In the genomic region with DNA sequence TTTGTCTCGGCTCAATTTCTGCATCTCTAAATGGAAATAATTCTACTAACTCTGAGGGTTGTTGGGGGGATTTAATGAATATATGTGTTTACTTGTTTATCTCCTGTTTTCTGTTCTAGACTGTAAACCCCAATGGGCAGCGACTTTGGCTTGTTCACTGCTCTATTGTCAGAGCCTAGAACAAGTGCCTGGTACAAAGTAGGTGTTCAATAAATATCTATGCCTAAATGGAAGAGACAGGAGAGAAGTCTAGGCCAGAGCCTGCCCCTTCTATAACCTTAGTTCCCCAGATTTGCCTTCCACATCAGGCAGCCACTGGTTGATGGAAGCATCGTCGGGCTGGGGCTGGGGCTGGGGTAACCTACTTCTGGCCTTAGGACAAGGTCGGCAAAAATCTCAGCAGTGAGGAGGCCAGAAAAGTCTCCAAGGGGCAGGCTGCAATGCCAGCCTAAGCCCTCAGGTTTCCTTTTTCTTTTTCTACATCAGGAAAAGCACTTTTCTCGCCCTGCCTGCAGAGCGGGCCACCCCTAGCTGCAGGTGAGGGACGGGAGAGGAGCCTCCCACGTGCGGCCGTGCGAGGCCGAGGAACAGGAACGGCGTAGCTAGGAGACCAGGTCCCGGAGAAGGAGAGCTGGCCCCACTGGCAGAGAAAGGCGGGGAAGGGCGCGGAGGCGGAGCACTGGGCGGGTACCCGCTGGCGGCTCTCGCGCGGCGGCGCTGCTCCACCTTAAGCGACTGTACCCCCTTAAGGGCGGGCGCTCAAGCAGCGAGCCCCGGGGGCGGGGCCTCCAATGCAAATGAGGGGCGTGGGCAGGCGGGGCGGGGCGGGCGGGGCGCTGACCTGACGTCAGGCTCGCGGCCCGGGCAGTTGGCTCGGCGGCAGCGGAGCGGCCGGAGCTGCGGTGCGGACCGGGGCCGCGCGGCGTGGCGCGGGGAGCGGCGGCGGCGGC, we compare ENCODE assay signal across 1 cellular context.
TF ChIP-seq lines count a peak whose summit lies in the region.

A gene (plus strand): TSS at position 867 of the 950 bp plus-strand sequence. CDS start 98 bp downstream, outside the sequence.

TF ChIP-seq in H1, 55 proteins besides CTCF, POLR2A, EP300 and RAD21 (continued from another document):
- TF ChIP-seq, protein P1, sequence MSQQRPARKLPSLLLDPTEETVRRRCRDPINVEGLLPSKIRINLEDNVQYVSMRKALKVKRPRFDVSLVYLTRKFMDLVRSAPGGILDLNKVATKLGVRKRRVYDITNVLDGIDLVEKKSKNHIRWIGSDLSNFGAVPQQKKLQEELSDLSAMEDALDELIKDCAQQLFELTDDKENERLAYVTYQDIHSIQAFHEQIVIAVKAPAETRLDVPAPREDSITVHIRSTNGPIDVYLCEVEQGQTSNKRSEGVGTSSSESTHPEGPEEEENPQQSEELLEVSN (IDR thresholded peaks at IDR 0.05): peak; percentile 93
- TF ChIP-seq BRCA1 (IDR thresholded peaks at IDR 0.05; ENCODE audit: low read depth, low read length): 0 out of 2 replicates have a peak, but pooled peaks have one; percentile 9
- peak; percentile 9 for TF ChIP-seq NANOG (IDR thresholded peaks at IDR 0.05; ENCODE audit: insufficient read depth, low read depth, low read length, poor library complexity, severe bottlenecking)
- no peak for TF ChIP-seq SRF (IDR thresholded peaks at IDR 0.05; ENCODE audit: low read depth, low read length)
- TF ChIP-seq CREB1 (IDR thresholded peaks at IDR 0.05): peak; percentile 21; the same call in 1 of the 2 replicates
- TF ChIP-seq, protein P2, sequence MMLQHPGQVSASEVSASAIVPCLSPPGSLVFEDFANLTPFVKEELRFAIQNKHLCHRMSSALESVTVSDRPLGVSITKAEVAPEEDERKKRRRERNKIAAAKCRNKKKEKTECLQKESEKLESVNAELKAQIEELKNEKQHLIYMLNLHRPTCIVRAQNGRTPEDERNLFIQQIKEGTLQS (IDR thresholded peaks at IDR 0.05; ENCODE audit: insufficient read depth, low read depth, low read length): no peak
- TF ChIP-seq RBBP5 (IDR thresholded peaks at IDR 0.05; ENCODE audit: borderline replicate concordance, low read depth, low read length): no peak
- peak; percentile 44 for TF ChIP-seq TAF7 (optimal IDR thresholded peaks at IDR 0.05; ENCODE audit: borderline replicate concordance, low read depth, low read length)
- no peak for TF ChIP-seq GABPA (IDR thresholded peaks at IDR 0.05; ENCODE audit: borderline replicate concordance, insufficient read depth, low read length)
- TF ChIP-seq POLR2AphosphoS5 (IDR thresholded peaks at IDR 0.05; ENCODE audit: low read depth, low read length): peak; percentile 55; the same call in 1 of the 2 replicates
- peak in 1 of 2 experiments; percentile 16; a peak in 1 of 4 replicates for TF ChIP-seq SIN3A (conservative IDR thresholded peaks at IDR 0.05 in 1 of 2, IDR thresholded peaks at IDR 0.05 in 1 of 2; ENCODE audit: low read depth in 1 of 2, low read length in 2 of 2)
- no peak for TF ChIP-seq FOSL1 (IDR thresholded peaks at IDR 0.05; ENCODE audit: insufficient read depth, low read depth, low read length)
- peak; percentile 56; the same call in 1 of the 2 replicates for TF ChIP-seq CHD2 (IDR thresholded peaks at IDR 0.05; ENCODE audit: low read length)
- peak; percentile 53 for TF ChIP-seq ASH2L (IDR thresholded peaks at IDR 0.05; ENCODE audit: low read length)
- TF ChIP-seq TBP (IDR thresholded peaks at IDR 0.05; ENCODE audit: low read depth, low read length): peak; percentile 56; the same call in 1 of the 2 replicates
- no peak for TF ChIP-seq CBX8 (IDR thresholded peaks at IDR 0.05; ENCODE audit: borderline replicate concordance, low read depth, low read length)
- no peak for TF ChIP-seq RNF2 (IDR thresholded peaks at IDR 0.05; ENCODE audit: borderline replicate concordance, low read depth, low read length, missing control alignments, poor library complexity, severe bottlenecking)
- no peak for TF ChIP-seq CTBP2 (IDR thresholded peaks at IDR 0.05; ENCODE audit: borderline replicate concordance, insufficient read depth, insufficient read length, low read length)
- TF ChIP-seq, protein P3, sequence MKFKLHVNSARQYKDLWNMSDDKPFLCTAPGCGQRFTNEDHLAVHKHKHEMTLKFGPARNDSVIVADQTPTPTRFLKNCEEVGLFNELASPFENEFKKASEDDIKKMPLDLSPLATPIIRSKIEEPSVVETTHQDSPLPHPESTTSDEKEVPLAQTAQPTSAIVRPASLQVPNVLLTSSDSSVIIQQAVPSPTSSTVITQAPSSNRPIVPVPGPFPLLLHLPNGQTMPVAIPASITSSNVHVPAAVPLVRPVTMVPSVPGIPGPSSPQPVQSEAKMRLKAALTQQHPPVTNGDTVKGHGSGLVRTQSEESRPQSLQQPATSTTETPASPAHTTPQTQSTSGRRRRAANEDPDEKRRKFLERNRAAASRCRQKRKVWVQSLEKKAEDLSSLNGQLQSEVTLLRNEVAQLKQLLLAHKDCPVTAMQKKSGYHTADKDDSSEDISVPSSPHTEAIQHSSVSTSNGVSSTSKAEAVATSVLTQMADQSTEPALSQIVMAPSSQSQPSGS (IDR thresholded peaks at IDR 0.05; ENCODE audit: low read length): no peak
- no peak for TF ChIP-seq EGR1 (IDR thresholded peaks at IDR 0.05; ENCODE audit: borderline replicate concordance, low read depth, low read length)
- TF ChIP-seq SP1 (IDR thresholded peaks at IDR 0.05; ENCODE audit: low read depth, low read length): 0 out of 2 replicates have a peak, but pooled peaks have one; percentile 11
